8 cellular contexts compared by ENCODE assay signal in the genomic region with DNA sequence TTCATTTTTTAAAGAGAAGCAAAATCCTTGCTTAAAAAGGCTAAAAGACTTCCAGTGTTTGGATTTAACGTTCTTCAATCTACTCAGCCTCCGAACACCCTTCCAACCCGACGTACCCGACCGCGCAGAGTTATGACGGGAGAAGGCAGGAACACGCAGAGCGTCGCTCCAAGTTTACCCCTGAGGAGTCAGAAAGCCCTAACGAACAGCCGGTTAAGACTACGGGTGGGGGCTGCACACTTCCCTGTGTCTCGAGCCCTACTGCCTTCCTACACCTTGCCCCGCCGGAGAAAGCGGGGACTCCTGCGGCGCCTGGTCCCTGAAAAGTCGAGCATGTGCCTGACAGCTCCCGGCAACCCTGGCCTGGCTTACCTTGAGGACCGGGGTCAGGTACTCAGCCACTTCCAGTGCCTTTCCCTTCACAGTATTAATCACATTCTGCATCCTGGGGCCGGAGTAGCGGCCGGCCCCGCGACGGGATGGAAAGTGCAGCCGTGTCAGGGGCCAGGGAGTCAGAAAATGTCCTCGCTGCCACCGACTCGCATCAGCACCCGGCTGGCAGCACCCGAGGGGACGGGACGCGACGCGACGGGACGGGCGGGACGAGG. TPM values are rescaled to one million over a fixed set of nuclear protein-coding genes. Genes with fewer than 3 reads are reported as not detected.
A peak's percentile ranks its signal among the peaks of the same experiment; 100 is the strongest.
DNase-seq lines count a peak whose midpoint lies in the region; ATAC-seq and TF ChIP-seq lines count a peak whose summit lies in the region.

No MANE protein-coding gene starts in this region.

- no peak for TF ChIP-seq CTCF in adrenal gland (IDR thresholded peaks at IDR 0.05)
- TF ChIP-seq CTCF in left ventricle myocardium inferior (IDR thresholded peaks at IDR 0.05; ENCODE audit: borderline replicate concordance), result no peak
- TF ChIP-seq CTCF in prostate gland (IDR thresholded peaks at IDR 0.05), result no peak

- H3K4me1 ChIP-seq in adrenal gland (replicated peaks in 1 of 2) (peaks cover 24 to 43% of the 10 kb centered on the region in 2 donors), left ventricle myocardium inferior (peaks cover 49% of the 10 kb centered on the region), prostate gland (replicated peaks) (no peaks in the 10 kb centered on the region), urinary bladder (ENCODE audit: insufficient read depth) (no peaks in the 10 kb centered on the region)

- H3K27me3 ChIP-seq in adrenal gland (no peaks in the 10 kb centered on the region), left ventricle myocardium inferior (ENCODE audit: low read depth) (no peaks in the 10 kb centered on the region), prostate gland (replicated peaks; ENCODE audit: insufficient read depth) (no peaks in the 10 kb centered on the region)

- peak; percentile 62 for ATAC-seq in SK-N-SH treated with all-trans-retinoic acid at 6 μM for 48 hours

- H3K36me3 ChIP-seq in adrenal gland (replicated peaks in 1 of 2) (peaks cover 0 to 5% of the 10 kb centered on the region in 2 donors), left ventricle myocardium inferior (peaks cover 13% of the 10 kb centered on the region), prostate gland (no peaks in the 10 kb centered on the region), urinary bladder (ENCODE audit: insufficient read depth) (no peaks in the 10 kb centered on the region)

- intact Hi-C loops in adrenal gland (cut with DNase I), result no loop called here
- intact Hi-C loops in left ventricle myocardium inferior (cut with micrococcal nuclease), result no loop called here
- intact Hi-C loops in prostate gland (cut with DNase I), result loop anchor here (5.0 kb wide), 1 partner anchor 76 kb away; no protein-coding TSS in a partner anchor

- H3K9me3 ChIP-seq in adrenal gland (replicated peaks in 1 of 3), result no peaks in the 10 kb centered on the region
- no peaks in the 10 kb centered on the region for H3K9me3 ChIP-seq in left ventricle myocardium inferior (replicated peaks)
- H3K9me3 ChIP-seq in prostate gland, result no peaks in the 10 kb centered on the region

- H3K4me3 ChIP-seq in adrenal gland (peak overlapping the region; percentile 50 to 95 (median 80)), left ventricle myocardium inferior (peak overlapping the region; percentile 91), prostate gland (peak overlapping the region; percentile 92 to 93), urinary bladder (ENCODE audit: low read depth, low read length) (peak overlapping the region; percentile 73)

- TF ChIP-seq POLR2A in adrenal gland (IDR thresholded peaks at IDR 0.05), result peak in 1 of 2 donors; percentile 59
- TF ChIP-seq POLR2A in prostate gland (IDR thresholded peaks at IDR 0.05), result no peak

- peak; percentile 67 for DNase-seq in GM04504 (ENCODE audit: low read depth)
- DNase-seq in GOT3 (lab: John Stamatoyannopoulos, UW), result peak; percentile 33
- DNase-seq in Kasumi-1 (lab: John Stamatoyannopoulos, UW), result peak; percentile 81 to 86
- DNase-seq in adrenal gland, result peak; percentile 64 to 88 (median 83)
- peak; percentile 58 for DNase-seq in left ventricle myocardium inferior
- DNase-seq in prostate gland (ENCODE audit: low spot score), result peak; percentile 47

- H3K27ac ChIP-seq in adrenal gland (peak overlapping the region; percentile 97 to 99 (median 99)), left ventricle myocardium inferior (replicated peaks) (peak overlapping the region; percentile 99), prostate gland (peak overlapping the region; percentile 94), urinary bladder (ENCODE audit: low read depth) (peak overlapping the region; percentile 90)

- 0 to 1% (median 1%) methylated on average over 18 to 44 of the region's 44 CpGs for whole genome bisulfite sequencing in adrenal gland, 4 donors
- WGBS in prostate gland, result under 1% methylated on average over 41 of the region's 44 CpGs
- under 1% methylated on average over 44 of the region's 44 CpGs for WGBS in urinary bladder

TF ChIP-seq in SK-N-SH treated with all-trans-retinoic acid at 6 μM for 48 hours, 23 proteins besides CTCF, POLR2A, EP300 and RAD21:
- TF ChIP-seq, protein P1, sequence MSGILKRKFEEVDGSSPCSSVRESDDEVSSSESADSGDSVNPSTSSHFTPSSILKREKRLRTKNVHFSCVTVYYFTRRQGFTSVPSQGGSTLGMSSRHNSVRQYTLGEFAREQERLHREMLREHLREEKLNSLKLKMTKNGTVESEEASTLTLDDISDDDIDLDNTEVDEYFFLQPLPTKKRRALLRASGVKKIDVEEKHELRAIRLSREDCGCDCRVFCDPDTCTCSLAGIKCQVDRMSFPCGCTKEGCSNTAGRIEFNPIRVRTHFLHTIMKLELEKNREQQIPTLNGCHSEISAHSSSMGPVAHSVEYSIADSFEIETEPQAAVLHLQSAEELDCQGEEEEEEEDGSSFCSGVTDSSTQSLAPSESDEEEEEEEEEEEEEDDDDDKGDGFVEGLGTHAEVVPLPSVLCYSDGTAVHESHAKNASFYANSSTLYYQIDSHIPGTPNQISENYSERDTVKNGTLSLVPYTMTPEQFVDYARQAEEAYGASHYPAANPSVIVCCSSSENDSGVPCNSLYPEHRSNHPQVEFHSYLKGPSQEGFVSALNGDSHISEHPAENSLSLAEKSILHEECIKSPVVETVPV (CRISPR knock-in tag; IDR thresholded peaks at IDR 0.05), result no peak
- TF ChIP-seq ISL1 (CRISPR knock-in tag; IDR thresholded peaks at IDR 0.05), result no peak
- no peak for TF ChIP-seq ZNF70 (CRISPR knock-in tag; IDR thresholded peaks at IDR 0.05)
- TF ChIP-seq, protein P2, sequence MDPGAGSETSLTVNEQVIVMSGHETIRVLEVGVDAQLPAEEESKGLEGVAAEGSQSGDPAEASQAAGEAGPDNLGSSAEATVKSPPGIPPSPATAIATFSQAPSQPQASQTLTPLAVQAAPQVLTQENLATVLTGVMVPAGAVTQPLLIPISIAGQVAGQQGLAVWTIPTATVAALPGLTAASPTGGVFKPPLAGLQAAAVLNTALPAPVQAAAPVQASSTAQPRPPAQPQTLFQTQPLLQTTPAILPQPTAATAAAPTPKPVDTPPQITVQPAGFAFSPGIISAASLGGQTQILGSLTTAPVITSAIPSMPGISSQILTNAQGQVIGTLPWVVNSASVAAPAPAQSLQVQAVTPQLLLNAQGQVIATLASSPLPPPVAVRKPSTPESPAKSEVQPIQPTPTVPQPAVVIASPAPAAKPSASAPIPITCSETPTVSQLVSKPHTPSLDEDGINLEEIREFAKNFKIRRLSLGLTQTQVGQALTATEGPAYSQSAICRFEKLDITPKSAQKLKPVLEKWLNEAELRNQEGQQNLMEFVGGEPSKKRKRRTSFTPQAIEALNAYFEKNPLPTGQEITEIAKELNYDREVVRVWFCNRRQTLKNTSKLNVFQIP (CRISPR knock-in tag; IDR thresholded peaks at IDR 0.05; ENCODE audit: borderline replicate concordance, low read depth), result no peak
- TF ChIP-seq, protein P3, sequence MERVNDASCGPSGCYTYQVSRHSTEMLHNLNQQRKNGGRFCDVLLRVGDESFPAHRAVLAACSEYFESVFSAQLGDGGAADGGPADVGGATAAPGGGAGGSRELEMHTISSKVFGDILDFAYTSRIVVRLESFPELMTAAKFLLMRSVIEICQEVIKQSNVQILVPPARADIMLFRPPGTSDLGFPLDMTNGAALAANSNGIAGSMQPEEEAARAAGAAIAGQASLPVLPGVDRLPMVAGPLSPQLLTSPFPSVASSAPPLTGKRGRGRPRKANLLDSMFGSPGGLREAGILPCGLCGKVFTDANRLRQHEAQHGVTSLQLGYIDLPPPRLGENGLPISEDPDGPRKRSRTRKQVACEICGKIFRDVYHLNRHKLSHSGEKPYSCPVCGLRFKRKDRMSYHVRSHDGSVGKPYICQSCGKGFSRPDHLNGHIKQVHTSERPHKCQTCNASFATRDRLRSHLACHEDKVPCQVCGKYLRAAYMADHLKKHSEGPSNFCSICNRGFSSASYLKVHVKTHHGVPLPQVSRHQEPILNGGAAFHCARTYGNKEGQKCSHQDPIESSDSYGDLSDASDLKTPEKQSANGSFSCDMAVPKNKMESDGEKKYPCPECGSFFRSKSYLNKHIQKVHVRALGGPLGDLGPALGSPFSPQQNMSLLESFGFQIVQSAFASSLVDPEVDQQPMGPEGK (CRISPR knock-in tag; IDR thresholded peaks at IDR 0.05; ENCODE audit: borderline replicate concordance), result no peak
- TF ChIP-seq ZFP30 (CRISPR knock-in tag; IDR thresholded peaks at IDR 0.05), result no peak
- TF ChIP-seq ZC3H10 (CRISPR knock-in tag; IDR thresholded peaks at IDR 0.05), result no peak
- no peak for TF ChIP-seq ZFP3 (CRISPR knock-in tag; IDR thresholded peaks at IDR 0.05)
- TF ChIP-seq, protein P4, sequence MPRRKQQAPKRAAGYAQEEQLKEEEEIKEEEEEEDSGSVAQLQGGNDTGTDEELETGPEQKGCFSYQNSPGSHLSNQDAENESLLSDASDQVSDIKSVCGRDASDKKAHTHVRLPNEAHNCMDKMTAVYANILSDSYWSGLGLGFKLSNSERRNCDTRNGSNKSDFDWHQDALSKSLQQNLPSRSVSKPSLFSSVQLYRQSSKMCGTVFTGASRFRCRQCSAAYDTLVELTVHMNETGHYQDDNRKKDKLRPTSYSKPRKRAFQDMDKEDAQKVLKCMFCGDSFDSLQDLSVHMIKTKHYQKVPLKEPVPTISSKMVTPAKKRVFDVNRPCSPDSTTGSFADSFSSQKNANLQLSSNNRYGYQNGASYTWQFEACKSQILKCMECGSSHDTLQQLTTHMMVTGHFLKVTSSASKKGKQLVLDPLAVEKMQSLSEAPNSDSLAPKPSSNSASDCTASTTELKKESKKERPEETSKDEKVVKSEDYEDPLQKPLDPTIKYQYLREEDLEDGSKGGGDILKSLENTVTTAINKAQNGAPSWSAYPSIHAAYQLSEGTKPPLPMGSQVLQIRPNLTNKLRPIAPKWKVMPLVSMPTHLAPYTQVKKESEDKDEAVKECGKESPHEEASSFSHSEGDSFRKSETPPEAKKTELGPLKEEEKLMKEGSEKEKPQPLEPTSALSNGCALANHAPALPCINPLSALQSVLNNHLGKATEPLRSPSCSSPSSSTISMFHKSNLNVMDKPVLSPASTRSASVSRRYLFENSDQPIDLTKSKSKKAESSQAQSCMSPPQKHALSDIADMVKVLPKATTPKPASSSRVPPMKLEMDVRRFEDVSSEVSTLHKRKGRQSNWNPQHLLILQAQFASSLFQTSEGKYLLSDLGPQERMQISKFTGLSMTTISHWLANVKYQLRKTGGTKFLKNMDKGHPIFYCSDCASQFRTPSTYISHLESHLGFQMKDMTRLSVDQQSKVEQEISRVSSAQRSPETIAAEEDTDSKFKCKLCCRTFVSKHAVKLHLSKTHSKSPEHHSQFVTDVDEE (CRISPR knock-in tag; IDR thresholded peaks at IDR 0.05), result no peak
- TF ChIP-seq ZNF565 (CRISPR knock-in tag; conservative IDR thresholded peaks at IDR 0.05; ENCODE audit: low read depth), result no peak

RNA-seq across cellular contexts. Expression of a gene that starts 0.6 kb away (rescaled TPM):
- total RNA-seq in adrenal gland (10 to 100 TPM; 56.1 to 73.6 (median 69.2) TPM), left ventricle myocardium inferior (42.7 TPM), prostate gland (10 to 100 TPM; 45.7 to 73.5 TPM), urinary bladder (39.0 TPM)
- polyA plus RNA-seq in adrenal gland (100 to 1,000 TPM in 1 of 3 donors, 10 to 100 TPM in 2; 25.3 to 128 (median 26.6) TPM), urinary bladder (53.2 TPM)

RNA-seq across cellular contexts. Expression of a gene that starts 0.7 kb away (rescaled TPM):
- total RNA-seq in adrenal gland (10 to 100 TPM; 28.1 to 51.6 (median 39.6) TPM), left ventricle myocardium inferior (16.5 TPM), prostate gland (10 to 100 TPM; 40.4 to 62.3 TPM), urinary bladder (72.9 TPM)
- polyA plus RNA-seq in adrenal gland (10 to 100 TPM in 1 of 3 donors, 1 to 10 TPM in 2; 6.1 to 48.4 (median 8.0) TPM), urinary bladder (25.0 TPM)

Comparison
In these comparisons a context has a peak if more than half of its experiments do, and no peak if none do; other contexts are left out.
1. Peak in every context shown above with its lines: DNase-seq, ATAC-seq, H3K4me3 ChIP-seq and H3K27ac ChIP-seq.
2. DNase-seq: peak in every context shown above with its lines; median percentile 84 in Kasumi-1; 83 in adrenal gland; 67 in GM04504; 58 in left ventricle myocardium inferior; 47 in prostate gland; 33 in GOT3.